8 cellular contexts compared by ENCODE assay signal in genomic region chr16:57530104-57530522, GRCh38. TPM values are rescaled to one million over a fixed set of nuclear protein-coding genes. Genes with fewer than 3 reads are reported as not detected.
DNase-seq lines count a peak whose midpoint lies in the region; ATAC-seq and TF ChIP-seq lines count a peak whose summit lies in the region.

No MANE protein-coding gene starts in this region.

- H3K4me3 Mint-ChIP-seq in neural progenitor cell: peak overlapping the region; percentile 39

- peaks cover 50% of the 10 kb centered on the region for H3K4me1 ChIP-seq in effector memory CD4-positive, alpha-beta T cell (ENCODE audit: control insufficient read depth, insufficient read depth, low read length, poor library complexity, severe bottlenecking)
- peaks cover 13% of the 10 kb centered on the region for H3K4me1 ChIP-seq in neural progenitor cell
- peaks cover 0 to 56% (median 43%) of the 10 kb centered on the region in 4 donors for H3K4me1 ChIP-seq in tibial artery

- ATAC-seq in GM19397 (IDR thresholded peaks at IDR 0.05; ENCODE audit: unreplicated experiment): peak; percentile 78

- H3K27me3 Mint-ChIP-seq in neural progenitor cell (ENCODE audit: insufficient read depth, low read depth): peaks cover 21% of the 10 kb centered on the region

- peaks cover 11% of the 10 kb centered on the region for H4K20me1 ChIP-seq in neural progenitor cell (ENCODE audit: low read depth)

- H3K9me3 ChIP-seq in AG04450 (ENCODE audit: control insufficient read depth, insufficient read depth, low read length): no peaks in the 10 kb centered on the region
- no peaks in the 10 kb centered on the region for H3K9me3 ChIP-seq in effector memory CD4-positive, alpha-beta T cell (ENCODE audit: control insufficient read depth, low read length)
- H3K9me3 ChIP-seq in neural progenitor cell (ENCODE audit: low read depth): no peaks in the 10 kb centered on the region
- H3K9me3 ChIP-seq in tibial artery: no peaks in the 10 kb centered on the region

- intact Hi-C loops in tibial artery (cut with DNase I; ENCODE audit: low total_unique reads): loop anchor here (10.0 kb wide), 1 partner anchor 225 kb away; no protein-coding TSS in a partner anchor

- H3F3A ChIP-seq in neural progenitor cell (ENCODE audit: low read depth): peaks cover 16% of the 10 kb centered on the region

- TF ChIP-seq CTCF in AG04450 (IDR thresholded peaks at IDR 0.05; ENCODE audit: low read depth, low read length) (no peak), neural progenitor cell (IDR thresholded peaks at IDR 0.05) (no peak), tibial artery (IDR thresholded peaks at IDR 0.05) (no peak)

- DNase-seq in AG04450 (ENCODE audit: low read depth, low spot score) (peak; percentile 29), HPDE6-E6E7 (ENCODE audit: extremely low spot score) (peak; percentile 68), neural progenitor cell (ENCODE audit: low spot score) (no peak), tibial artery (peak in 1 of 2 donors; percentile 78), NCI-H1105 (lab: John Stamatoyannopoulos, UW) (no peak)
- peak; percentile 50 to 52 for DNase-seq in activated CD4-positive, alpha-beta T cell treated with anti-CD3 and anti-CD28 coated beads for 24 hours (ENCODE audit: low read depth in 2 of 2)
- DNase-seq in effector memory CD4-positive, alpha-beta T cell: peak; percentile 34 to 62 (median 44)

- H3K4me3 ChIP-seq in AG04450 (ENCODE audit: low read depth, low read length): no peak overlapping the region
- peak overlapping the region; percentile 14 for H3K4me3 ChIP-seq in effector memory CD4-positive, alpha-beta T cell (ENCODE audit: insufficient read depth, low read depth, low read length, poor library complexity, severe bottlenecking)
- no peak overlapping the region for H3K4me3 ChIP-seq in neural progenitor cell
- H3K4me3 ChIP-seq in tibial artery: no peak overlapping the region

- H2AFZ ChIP-seq in neural progenitor cell (replicated peaks): no peak overlapping the region

- no peaks in the 10 kb centered on the region for H3K36me3 ChIP-seq in effector memory CD4-positive, alpha-beta T cell (ENCODE audit: control insufficient read depth, insufficient read depth, low read length)
- H3K36me3 ChIP-seq in neural progenitor cell: no peaks in the 10 kb centered on the region
- H3K36me3 ChIP-seq in tibial artery: peaks cover 0 to 34% (median 0%) of the 10 kb centered on the region in 3 donors

- POLR2A ChIA-PET in AG04450 (lab: Yijun Ruan, JAX): no interaction called here

- peaks cover 4% of the 10 kb centered on the region for H3K79me2 ChIP-seq in neural progenitor cell (ENCODE audit: low read depth)

- H3K4me1 Mint-ChIP-seq in neural progenitor cell: peaks cover 47% of the 10 kb centered on the region

- H3K9ac ChIP-seq in neural progenitor cell: no peak overlapping the region

- H3K27ac Mint-ChIP-seq in neural progenitor cell: no peak overlapping the region

- CTCF ChIA-PET in AG04450 (lab: Charles Lee): interaction anchor here (1.0 kb wide), 1 partner anchor 10 kb away, joined by 4 read pairs; no protein-coding TSS in a partner anchor

- H3K36me3 Mint-ChIP-seq in neural progenitor cell: peaks cover 10% of the 10 kb centered on the region

- no peaks in the 10 kb centered on the region for H3K9me3 Mint-ChIP-seq in neural progenitor cell

- H3K27ac ChIP-seq in AG04450 (ENCODE audit: low read depth, low read length) (no peak overlapping the region), neural progenitor cell (no peak overlapping the region), tibial artery (peak overlapping the region; percentile 45 to 52)
- H3K27ac ChIP-seq in effector memory CD4-positive, alpha-beta T cell (ENCODE audit: insufficient read depth, low read length, poor library complexity, severe bottlenecking): peak overlapping the region; percentile 71

- no peak overlapping the region for H3K4me2 ChIP-seq in neural progenitor cell

- H3K27me3 ChIP-seq in AG04450 (ENCODE audit: control insufficient read depth, insufficient read depth, low read length) (no peaks in the 10 kb centered on the region), neural progenitor cell (peaks cover 36% of the 10 kb centered on the region), tibial artery (no peaks in the 10 kb centered on the region)
- no peaks in the 10 kb centered on the region for H3K27me3 ChIP-seq in effector memory CD4-positive, alpha-beta T cell (replicated peaks; ENCODE audit: control insufficient read depth, insufficient read depth, low read length, poor library complexity, severe bottlenecking)

RNA-seq across cellular contexts. Expression of gene CCDC102A, which starts 6.3 kb away (rescaled TPM):
- 7.1 and 8.3 TPM in 2 replicates for polyA plus RNA-seq in AG04450 (2011; rRNA removed)
- polyA minus RNA-seq in AG04450 (2011; rRNA and poly(A)+ RNA removed): 3.5 and 5.7 TPM in 2 replicates
- 3.9 and 12.8 TPM in 2 replicates for total RNA-seq in neural progenitor cell (ENCODE audit: low replicate concordance)

RNA-seq across cellular contexts. Expression of gene ADGRG5, which starts 12.3 kb away (rescaled TPM):
- not detected in 2 replicates for polyA plus RNA-seq in AG04450 (2011; rRNA removed)
- polyA minus RNA-seq in AG04450 (2011; rRNA and poly(A)+ RNA removed): not detected in 2 replicates
- total RNA-seq in neural progenitor cell (ENCODE audit: low replicate concordance): 2.2 and 3.1 TPM in 2 replicates

RNA-seq across cellular contexts. Expression of gene DOK4, which starts 43.8 kb away (rescaled TPM):
- polyA plus RNA-seq in AG04450 (2011; rRNA removed): 12.5 and 15.9 TPM in 2 replicates
- polyA minus RNA-seq in AG04450 (2011; rRNA and poly(A)+ RNA removed): 13.8 and 22.0 TPM in 2 replicates
- 10.5 and 27.4 TPM in 2 replicates for total RNA-seq in neural progenitor cell (ENCODE audit: low replicate concordance)

Comparison
In these comparisons a context has a peak if more than half of its experiments do, and no peak if none do; other contexts are left out.
1. DNase-seq: peak in AG04450 (single experiment), HPDE6-E6E7 (single experiment), activated CD4-positive, alpha-beta T cell treated with anti-CD3 and anti-CD28 coated beads for 24 hours (2 of 2) and effector memory CD4-positive, alpha-beta T cell (3 of 3); none in neural progenitor cell (single experiment) and NCI-H1105 (single experiment).
2. H3K27ac ChIP-seq: peak in effector memory CD4-positive, alpha-beta T cell (single experiment) and tibial artery (2 of 2); none in AG04450 (single experiment) and neural progenitor cell (single experiment).